Comparison of ENCODE assay signal across 8 cellular contexts in the genomic region with DNA sequence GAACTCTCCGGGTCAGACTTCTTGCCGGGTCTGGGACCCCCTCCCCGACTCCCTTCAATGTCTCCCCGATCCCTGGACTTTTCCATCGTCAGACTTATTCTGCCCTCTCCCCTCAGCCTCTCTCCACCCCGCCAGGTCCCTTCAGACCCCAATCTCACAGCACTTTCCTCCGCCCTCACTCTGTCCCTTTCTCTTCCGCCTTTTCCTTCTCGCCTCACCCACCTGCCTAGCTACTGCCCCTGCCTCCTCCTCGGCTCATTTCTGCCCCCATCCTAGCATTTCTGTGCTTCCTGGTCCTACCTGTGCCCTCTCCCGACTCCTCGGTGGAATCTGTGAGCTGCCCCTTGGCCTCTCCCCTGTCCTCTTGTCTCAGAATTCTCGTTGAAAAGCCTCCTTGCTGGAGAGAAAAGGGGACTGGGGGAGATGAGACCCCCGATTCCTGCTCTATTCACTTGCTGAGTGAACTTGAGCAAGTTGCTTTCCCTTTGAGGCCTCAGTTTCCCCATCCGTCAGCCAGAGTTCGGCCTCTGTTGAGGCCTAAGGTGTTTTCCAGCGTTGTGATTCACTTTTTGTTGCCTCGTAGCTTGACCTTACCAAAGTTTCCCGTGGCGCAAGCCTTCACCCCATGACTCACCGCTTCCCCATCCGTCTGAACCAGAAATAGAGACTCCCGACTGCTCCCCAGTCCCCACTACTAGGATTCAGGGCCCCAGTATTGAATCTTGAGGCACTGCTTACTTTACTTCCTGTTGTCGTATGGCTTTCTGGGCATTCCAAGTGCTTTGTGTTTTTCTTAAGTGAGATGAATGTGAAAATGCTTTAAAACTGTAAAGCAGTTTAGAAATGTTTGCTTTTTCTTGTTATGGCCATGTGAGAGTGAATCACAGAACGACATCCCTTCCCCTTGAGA. TPM values are rescaled to one million over a fixed set of nuclear protein-coding genes. Genes with fewer than 3 reads are reported as not detected.
DNase-seq lines count a peak whose midpoint lies in the region; ATAC-seq, FAIRE-seq and TF ChIP-seq lines count a peak whose summit lies in the region.

No MANE protein-coding gene starts in this region.

- peak; percentile 19 for ATAC-seq in GM18907 (IDR thresholded peaks at IDR 0.05; ENCODE audit: unreplicated experiment)
- no peak for ATAC-seq in GM21786 (IDR thresholded peaks at IDR 0.05; ENCODE audit: unreplicated experiment)

- no peak for TF ChIP-seq CTCF in 22Rv1 (IDR thresholded peaks at IDR 0.05)
- no peak for TF ChIP-seq CTCF in endothelial cell of umbilical vein (IDR thresholded peaks at IDR 0.05; ENCODE audit: extremely low read depth in 1 of 2, insufficient read depth in 1 of 2, low read depth in 1 of 2, low read length in 2 of 2)
- TF ChIP-seq CTCF in stomach (IDR thresholded peaks at IDR 0.05) = no peak

- H3K79me2 ChIP-seq in endothelial cell of umbilical vein (ENCODE audit: control insufficient read depth, insufficient read depth, low read length) = peaks cover 54% of the 10 kb centered on the region

- DNase-seq in LoVo (ENCODE audit: low spot score) = peak; percentile 70
- DNase-seq in activated CD4-positive, alpha-beta T cell treated with anti-CD3 and anti-CD28 coated beads, Interleukin-2, amount 10 ng/mL, durations not matched to agents 7 days and 5 days = peak; percentile 18
- DNase-seq in endothelial cell of umbilical vein (ENCODE audit: low read depth, low spot score) = peak; percentile 93
- DNase-seq in mucosa of gallbladder (ENCODE audit: low spot score) = peak; percentile 56
- peak; percentile 66 for DNase-seq in stomach

- peak overlapping the region; percentile 97 for H3K4me3 Mint-ChIP-seq in activated CD4-positive, alpha-beta T cell treated with anti-CD3 and anti-CD28 coated beads, Interleukin-2, amount 10 ng/mL, durations not matched to agents 7 days and 5 days

- peaks cover 23% of the 10 kb centered on the region for H3K4me1 ChIP-seq in endothelial cell of umbilical vein (ENCODE audit: control insufficient read depth, extremely low read depth, insufficient read depth, low read length)
- H3K4me1 ChIP-seq in stomach = peaks cover 39 to 56% (median 48%) of the 10 kb centered on the region in 4 donors

- H3K9me3 Mint-ChIP-seq in activated CD4-positive, alpha-beta T cell treated with anti-CD3 and anti-CD28 coated beads, Interleukin-2, amount 10 ng/mL, durations not matched to agents 7 days and 5 days = no peaks in the 10 kb centered on the region

- H3K4me3 ChIP-seq in endothelial cell of umbilical vein (replicated peaks in 1 of 3; ENCODE audit: insufficient read depth in 1 of 3, low read depth in 1 of 3, low read length in 3 of 3) = peak overlapping the region; percentile 60 to 86 (median 83)
- peak overlapping the region; percentile 78 to 96 (median 88) for H3K4me3 ChIP-seq in stomach

- WGBS in stomach, 5 donors = 1% methylated on average over 25 of the region's 25 CpGs

- H3K27ac Mint-ChIP-seq in activated CD4-positive, alpha-beta T cell treated with anti-CD3 and anti-CD28 coated beads, Interleukin-2, amount 10 ng/mL, durations not matched to agents 7 days and 5 days = peak overlapping the region; percentile 95

- intact Hi-C loops in endothelial cell of umbilical vein (cut with micrococcal nuclease) = loop anchor here (1.0 kb wide), 6 partner anchors 19 to 299 kb away; a partner anchor contains a TSS
- intact Hi-C loops in stomach (cut with DNase I; ENCODE audit: low total_unique reads) = no loop called here

- H3K27me3 ChIP-seq in endothelial cell of umbilical vein (ENCODE audit: control insufficient read depth in 2 of 2, insufficient read depth in 2 of 2, low read length in 2 of 2) = no peaks in the 10 kb centered on the region
- H3K27me3 ChIP-seq in stomach = no peaks in the 10 kb centered on the region

- no peaks in the 10 kb centered on the region for H3K9me3 ChIP-seq in endothelial cell of umbilical vein (replicated peaks; ENCODE audit: control insufficient read depth, insufficient read depth, low read length)
- H3K9me3 ChIP-seq in stomach = no peaks in the 10 kb centered on the region

- TF ChIP-seq EP300 in stomach (IDR thresholded peaks at IDR 0.05) = no peak

- H3K36me3 ChIP-seq in endothelial cell of umbilical vein (ENCODE audit: control insufficient read depth in 2 of 2, extremely low read depth in 1 of 2, insufficient read depth in 2 of 2, low read length in 2 of 2) (peaks cover 0 to 3% of the 10 kb centered on the region in 2 experiments), stomach (peaks cover 0 to 9% (median 3%) of the 10 kb centered on the region in 4 donors)

- peak overlapping the region; percentile 98 for H3K9ac ChIP-seq in endothelial cell of umbilical vein (replicated peaks; ENCODE audit: extremely low read depth, insufficient read depth, low read length)

- FAIRE-seq in endothelial cell of umbilical vein (lab: Jason Lieb, UNC) = peak; percentile 88

- H3K4me1 Mint-ChIP-seq in activated CD4-positive, alpha-beta T cell treated with anti-CD3 and anti-CD28 coated beads, Interleukin-2, amount 10 ng/mL, durations not matched to agents 7 days and 5 days = peaks cover 48% of the 10 kb centered on the region

- H3K27ac ChIP-seq in 22Rv1 (peak overlapping the region; percentile 84), endothelial cell of umbilical vein (ENCODE audit: insufficient read depth, low read depth, low read length) (peak overlapping the region; percentile 96), stomach (peak overlapping the region; percentile 64 to 99 (median 94))

- TF ChIP-seq POLR2A in endothelial cell of umbilical vein (IDR thresholded peaks at IDR 0.05; ENCODE audit: low read depth, low read length) = peak; percentile 11
- TF ChIP-seq POLR2A in stomach (IDR thresholded peaks at IDR 0.05) = no peak

- H4K20me1 ChIP-seq in endothelial cell of umbilical vein (replicated peaks; ENCODE audit: control insufficient read depth, extremely low read depth, insufficient read depth, low read length) = peaks cover 15% of the 10 kb centered on the region

- peaks cover 42% of the 10 kb centered on the region for H3K36me3 Mint-ChIP-seq in activated CD4-positive, alpha-beta T cell treated with anti-CD3 and anti-CD28 coated beads, Interleukin-2, amount 10 ng/mL, durations not matched to agents 7 days and 5 days (ENCODE audit: low read depth)

- H3K4me2 ChIP-seq in endothelial cell of umbilical vein (ENCODE audit: insufficient read depth, low read length) = peak overlapping the region; percentile 91

- H3K9me1 ChIP-seq in endothelial cell of umbilical vein (replicated peaks; ENCODE audit: control insufficient read depth, extremely low read depth, insufficient read depth, low read length) = peaks cover 2% of the 10 kb centered on the region

- no peaks in the 10 kb centered on the region for H3K27me3 Mint-ChIP-seq in activated CD4-positive, alpha-beta T cell treated with anti-CD3 and anti-CD28 coated beads, Interleukin-2, amount 10 ng/mL, durations not matched to agents 7 days and 5 days

- no peak overlapping the region for H2AFZ ChIP-seq in endothelial cell of umbilical vein (ENCODE audit: low read depth, low read length)

- POLR2A ChIA-PET in activated CD4-positive, alpha-beta T cell treated with anti-CD3 and anti-CD28 coated beads, Interleukin-2, amount 10 ng/mL, durations not matched to agents 7 days and 5 days (lab: Charles Lee) = interaction anchor here (0.7 kb wide), 1 partner anchor 1456 kb away, joined by 3 read pairs; no protein-coding TSS in a partner anchor
- POLR2A ChIA-PET in endothelial cell of umbilical vein (lab: Charles Lee) = interaction anchor here (0.6 to 1.8 kb wide), 7 partner anchors 11 to 300 kb away, joined by 3 to 7 read pairs (median 4); a partner anchor contains a TSS

- no TSS peak for BruUV-seq in endothelial cell of umbilical vein (replicated peaks; lab: Mats Ljungman, UMichigan)

- dilution Hi-C loops in endothelial cell of umbilical vein (cut with MboI; ENCODE audit: extremely low pct_ligation_motif_present, low sequenced_read_pairs) = no loop called here

- CTCF ChIA-PET in activated CD4-positive, alpha-beta T cell treated with anti-CD3 and anti-CD28 coated beads, Interleukin-2, amount 10 ng/mL, durations not matched to agents 7 days and 5 days (lab: Charles Lee) = interaction anchor here (0.6 to 2.1 kb wide), 3 partner anchors 19 to 1326 kb away, joined by 3 to 4 read pairs (median 4); no protein-coding TSS in a partner anchor
- CTCF ChIA-PET in endothelial cell of umbilical vein (lab: Charles Lee) = interaction anchor here (1.0 to 4.0 kb wide), 9 partner anchors 15 to 103 kb away, joined by 3 to 14 read pairs (median 6); a partner anchor contains a TSS

TF ChIP-seq in endothelial cell of umbilical vein, 7 proteins besides CTCF, POLR2A, EP300 and RAD21:
- TF ChIP-seq JUN (IDR thresholded peaks at IDR 0.05; ENCODE audit: borderline replicate concordance, insufficient read depth, insufficient read length, low read depth) = peak; percentile 78
- TF ChIP-seq MYC (IDR thresholded peaks at IDR 0.05; ENCODE audit: low read depth, low read length) = no peak
- TF ChIP-seq POLR2AphosphoS5 (IDR thresholded peaks at IDR 0.05; ENCODE audit: insufficient read depth, low read depth, low read length) = peak; percentile 57
- TF ChIP-seq, protein P1, sequence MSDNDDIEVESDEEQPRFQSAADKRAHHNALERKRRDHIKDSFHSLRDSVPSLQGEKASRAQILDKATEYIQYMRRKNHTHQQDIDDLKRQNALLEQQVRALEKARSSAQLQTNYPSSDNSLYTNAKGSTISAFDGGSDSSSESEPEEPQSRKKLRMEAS (IDR thresholded peaks at IDR 0.05; ENCODE audit: insufficient read depth, insufficient read length) = no peak
- no peak for TF ChIP-seq GATA2 (IDR thresholded peaks at IDR 0.05; ENCODE audit: insufficient read depth, insufficient read length, low read depth, low read length)
- TF ChIP-seq FOS (IDR thresholded peaks at IDR 0.05; ENCODE audit: borderline replicate concordance, insufficient read depth, low read length) = peak; percentile 95
- TF ChIP-seq EZH2 (IDR thresholded peaks at IDR 0.05; ENCODE audit: borderline replicate concordance, low read depth, low read length, severe bottlenecking) = no peak

RNA-seq across cellular contexts. Expression of a gene that starts 0.9 kb away (rescaled TPM):
- total RNA-seq in activated CD4-positive, alpha-beta T cell treated with anti-CD3 and anti-CD28 coated beads, Interleukin-2, amount 10 ng/mL, durations not matched to agents 7 days and 5 days = 100 to 1,000 TPM; 105 to 108 TPM
- total RNA-seq in endothelial cell of umbilical vein = 105 and 112 TPM in 2 replicates
- polyA plus RNA-seq in endothelial cell of umbilical vein = 54.5 and 64.7 TPM in 2 replicates
- polyA plus RNA-seq in endothelial cell of umbilical vein (2011; cell fraction: cytosol; rRNA removed) = 101 and 112 TPM in 2 replicates
- 35.3 and 45.4 TPM in 2 replicates for polyA plus RNA-seq in endothelial cell of umbilical vein (2011; cell fraction: nucleus; rRNA removed)
- polyA plus RNA-seq in endothelial cell of umbilical vein (2012) = 133 and 157 TPM in 2 replicates
- polyA minus RNA-seq in endothelial cell of umbilical vein = 22.3 and 26.0 TPM in 2 replicates
- 35.3 TPM for polyA minus RNA-seq in endothelial cell of umbilical vein (2011; cell fraction: cytosol; rRNA and poly(A)+ RNA removed)
- 10.4 and 11.2 TPM in 2 replicates for polyA minus RNA-seq in endothelial cell of umbilical vein (2011; cell fraction: nucleus; rRNA and poly(A)+ RNA removed)
- total RNA-seq in mucosa of gallbladder = 117 TPM
- total RNA-seq in stomach = 100 to 1,000 TPM in 1 of 5 donors, 10 to 100 TPM in 4; 48.4 to 119 (median 75.0) TPM
- polyA plus RNA-seq in stomach = 100 to 1,000 TPM; 117 to 166 (median 118) TPM

Comparison
In these comparisons a context has a peak if more than half of its experiments do, and no peak if none do; other contexts are left out.
1. DNase-seq: peak in every context shown above with its lines; median percentile 93 in endothelial cell of umbilical vein; 70 in LoVo; 66 in stomach; 56 in mucosa of gallbladder; 18 in activated CD4-positive, alpha-beta T cell treated with anti-CD3 and anti-CD28 coated beads, Interleukin-2, amount 10 ng/mL, durations not matched to agents 7 days and 5 days.